In genomic region chr12:13165578-13166120, GRCh38 we compare ENCODE assay signal across 8 cellular contexts.
A peak's percentile ranks its signal among the peaks of the same experiment; 100 is the strongest.
DNase-seq lines count a peak whose midpoint lies in the region; ATAC-seq lines count a peak whose summit lies in the region.

No MANE protein-coding gene starts in this region.

- DNase-seq in GM03348 (ENCODE audit: low spot score) = peak; percentile 63
- peak; percentile 5 for DNase-seq in SKM-1 (lab: John Stamatoyannopoulos, UW; ENCODE audit: unreplicated experiment)
- peak; percentile 29 for DNase-seq in iPS-NIHi7 (ENCODE audit: extremely low spot score)
- peak; percentile 34 to 50 (median 48) for DNase-seq in stimulated activated CD4-positive, alpha-beta T cell treated with anti-CD3 and anti-CD28 coated beads, TNF-alpha, amount 100 ng/mL, for 1 hour (ENCODE audit: low read depth in 3 of 3, low spot score in 1 of 3)

- H3K4me3 Mint-ChIP-seq in activated naive CD4-positive, alpha-beta T cell treated with anti-CD3 and anti-CD28 coated beads, Interleukin-2, amount 50 U/mL, for 24 hours = no peak overlapping the region

- peak overlapping the region; percentile 56 for H3K27ac Mint-ChIP-seq in activated naive CD4-positive, alpha-beta T cell treated with anti-CD3 and anti-CD28 coated beads, Interleukin-2, amount 50 U/mL, for 24 hours

- H3K27me3 Mint-ChIP-seq in activated naive CD4-positive, alpha-beta T cell treated with anti-CD3 and anti-CD28 coated beads, Interleukin-2, amount 50 U/mL, for 24 hours = no peaks in the 10 kb centered on the region

- ATAC-seq in HG03175 (IDR thresholded peaks at IDR 0.05; ENCODE audit: unreplicated experiment) (peak; percentile 74), GM21786 (IDR thresholded peaks at IDR 0.05; ENCODE audit: unreplicated experiment) (no peak), HG02885 (IDR thresholded peaks at IDR 0.05; ENCODE audit: poor library complexity, unreplicated experiment) (no peak)

- H3K36me3 Mint-ChIP-seq in activated naive CD4-positive, alpha-beta T cell treated with anti-CD3 and anti-CD28 coated beads, Interleukin-2, amount 50 U/mL, for 24 hours = no peaks in the 10 kb centered on the region

- H3K4me1 Mint-ChIP-seq in activated naive CD4-positive, alpha-beta T cell treated with anti-CD3 and anti-CD28 coated beads, Interleukin-2, amount 50 U/mL, for 24 hours = peaks cover 19% of the 10 kb centered on the region

- H3K9me3 Mint-ChIP-seq in activated naive CD4-positive, alpha-beta T cell treated with anti-CD3 and anti-CD28 coated beads, Interleukin-2, amount 50 U/mL, for 24 hours = no peaks in the 10 kb centered on the region

Comparison
In these comparisons a context has a peak if more than half of its experiments do, and no peak if none do; other contexts are left out.
1. DNase-seq: peak in every context shown above with its lines; median percentile 63 in GM03348; 48 in stimulated activated CD4-positive, alpha-beta T cell treated with anti-CD3 and anti-CD28 coated beads, TNF-alpha, amount 100 ng/mL, for 1 hour; 29 in iPS-NIHi7; 5 in SKM-1.